ENCODE assay signal across 1 cellular context in genomic region chr5:95554647-95555548, GRCh38.
A peak's percentile ranks its signal among the peaks of the same experiment; 100 is the strongest.
TF ChIP-seq lines count a peak whose summit lies in the region.

TSS of gene ARSK (plus strand) at chr5:95555101. CDS start at chr5:95555279, 178 bp downstream.
TSS of gene SKIC3 (minus strand) at chr5:95554977. CDS start at chr5:95547150, 7,827 bp downstream.

TF ChIP-seq in K562, 482 proteins besides CTCF, POLR2A, EP300 and RAD21 (continued from another document):
- peak; percentile 5 for TF ChIP-seq CTCFL (IDR thresholded peaks at IDR 0.05; ENCODE audit: borderline replicate concordance, insufficient read depth, low read depth, low read length, poor library complexity, severe bottlenecking)
- peak; percentile 60; the same call in 1 of the 2 replicates for TF ChIP-seq ZNF224 (CRISPR knock-in tag; IDR thresholded peaks at IDR 0.05)
- no peak for TF ChIP-seq HMG20A (CRISPR knock-in tag; conservative IDR thresholded peaks at IDR 0.05)
- peak; percentile 76 for TF ChIP-seq SP1 (CRISPR knock-in tag; IDR thresholded peaks at IDR 0.05)
- 0 out of 2 replicates have a peak, but pooled peaks have one; percentile 64 for TF ChIP-seq NR2C2 (CRISPR knock-in tag; IDR thresholded peaks at IDR 0.05)
- TF ChIP-seq NR2C2 (tag; IDR thresholded peaks at IDR 0.05) = peak; percentile 46; the same call in 1 of the 2 replicates
- TF ChIP-seq XRCC4 (IDR thresholded peaks at IDR 0.05; ENCODE audit: extremely low read depth, insufficient read depth, insufficient read length) = no peak
- TF ChIP-seq KLF1 (tag; IDR thresholded peaks at IDR 0.05) = peak; percentile 32; the same call in 1 of the 2 replicates
- TF ChIP-seq RBBP5 (IDR thresholded peaks at IDR 0.05; ENCODE audit: borderline replicate concordance, insufficient read depth, low read length, poor library complexity, severe bottlenecking) = peak; percentile 80
- no peak for TF ChIP-seq ZBTB40 (IDR thresholded peaks at IDR 0.05)
- no peak for TF ChIP-seq ZBTB40 (CRISPR knock-in tag; IDR thresholded peaks at IDR 0.05)
- TF ChIP-seq ZNF277 (CRISPR knock-in tag; IDR thresholded peaks at IDR 0.05; ENCODE audit: borderline replicate concordance) = no peak
- no peak; the same call in 1 of the 2 replicates for TF ChIP-seq TCFL5 (CRISPR knock-in tag; conservative IDR thresholded peaks at IDR 0.05)
